Comparison of ENCODE assay signal across 14 cellular contexts in the genomic region with DNA sequence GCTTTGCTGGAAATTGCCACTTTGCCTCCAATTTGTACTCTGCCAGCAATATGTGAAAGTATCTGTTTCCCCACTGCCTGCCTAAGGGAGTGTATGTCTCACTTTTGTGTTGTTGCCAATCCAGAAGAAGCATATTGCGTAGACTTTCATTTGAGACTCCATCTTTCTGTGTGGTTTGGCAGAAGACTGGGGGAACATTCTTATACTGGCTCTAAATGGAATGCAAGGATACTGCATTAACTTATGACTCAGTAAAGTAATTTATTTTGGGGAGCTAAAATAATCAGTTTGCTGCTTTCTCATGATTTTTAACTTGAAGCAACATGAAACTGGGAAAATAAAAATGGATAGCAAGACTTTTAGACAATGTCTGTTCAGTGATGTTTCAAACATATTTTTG.
A peak's percentile ranks its signal among the peaks of the same experiment; 100 is the strongest.
DNase-seq lines count a peak whose midpoint lies in the region; ATAC-seq and TF ChIP-seq lines count a peak whose summit lies in the region.
"Had no signal": no experiment of that assay in that cellular context is flagged by ENCODE, and none has a peak within 500 bp of the region (broad histone marks: within the 10 kb centered on the region; RNA-seq: fewer than 3 reads in every experiment).

No MANE protein-coding gene starts in this region.

- H3K36me3 ChIP-seq in brain microvascular endothelial cell (replicated peaks) (no peaks in the 10 kb centered on the region), transverse colon (no peaks in the 10 kb centered on the region), body of pancreas (replicated peaks in 1 of 2; ENCODE audit: insufficient read depth in 1 of 2, low read depth in 2 of 2) (no peaks in the 10 kb centered on the region)
- H3K36me3 ChIP-seq in effector memory CD4-positive, alpha-beta T cell (ENCODE audit: control insufficient read depth, insufficient read depth, low read length): no peaks in the 10 kb centered on the region

- peak overlapping the region; percentile 75 for H3K4me3 Mint-ChIP-seq in HFFc6
- H3K4me3 Mint-ChIP-seq: activated naive CD4-positive, alpha-beta T cell treated with anti-CD3 and anti-CD28 coated beads for 36 hours had no signal

- in situ Hi-C loops in brain microvascular endothelial cell (cut with HindIII; ENCODE audit: low pct_ligation_motif_present, low sequenced_read_pairs) (loop anchor here (10.0 kb wide), 1 partner anchor 149 kb away; a partner anchor contains a TSS), transverse colon (cut with MboI; ENCODE audit: low pct_ligation_motif_present in 1 of 4, low pct_unique_long_range_greater_than_20kb in 1 of 4, low sequenced_read_pairs in 3 of 4) (loop anchor here in 1 of 4 donors (10.0 to 25.0 kb wide), 2 partner anchors 179 to 497 kb away; no protein-coding TSS in a partner anchor)

- H3K27ac Mint-ChIP-seq in HFFc6: peak overlapping the region; percentile 100
- H3K27ac Mint-ChIP-seq: activated naive CD4-positive, alpha-beta T cell treated with anti-CD3 and anti-CD28 coated beads for 36 hours had no signal

- intact Hi-C loops in transverse colon (cut with DNase I; ENCODE audit: low total_unique reads): no loop called here
- intact Hi-C loops in body of pancreas (cut with DNase I): no loop called here

- H3K27ac ChIP-seq in brain microvascular endothelial cell (peak overlapping the region; percentile 76), transverse colon (peak overlapping the region; percentile 53 to 69 (median 60)), body of pancreas (no peak overlapping the region)
- H3K27ac ChIP-seq in effector memory CD4-positive, alpha-beta T cell (ENCODE audit: insufficient read depth, low read length, poor library complexity, severe bottlenecking): no peak overlapping the region

- TF ChIP-seq CTCF in HFFc6 (IDR thresholded peaks at IDR 0.05): no peak
- TF ChIP-seq CTCF in brain microvascular endothelial cell (IDR thresholded peaks at IDR 0.05; ENCODE audit: low read depth, low read length, missing control alignments): no peak
- TF ChIP-seq CTCF in transverse colon (IDR thresholded peaks at IDR 0.05): no peak
- TF ChIP-seq CTCF in body of pancreas (IDR thresholded peaks at IDR 0.05): no peak

- H3K9me3 Mint-ChIP-seq in HFFc6: no peaks in the 10 kb centered on the region
- H3K9me3 Mint-ChIP-seq: activated naive CD4-positive, alpha-beta T cell treated with anti-CD3 and anti-CD28 coated beads for 36 hours had no signal

- peaks cover 53% of the 10 kb centered on the region for H3K4me1 Mint-ChIP-seq in HFFc6 (ENCODE audit: low read depth)

- H3K4me1 ChIP-seq in transverse colon: peaks cover 8 to 39% (median 12%) of the 10 kb centered on the region in 4 donors
- peaks cover 15% of the 10 kb centered on the region for H3K4me1 ChIP-seq in body of pancreas
- no peaks in the 10 kb centered on the region for H3K4me1 ChIP-seq in effector memory CD4-positive, alpha-beta T cell (ENCODE audit: control insufficient read depth, insufficient read depth, low read length, poor library complexity, severe bottlenecking)

- H3K27me3 Mint-ChIP-seq in HFFc6 (ENCODE audit: insufficient read depth): peaks cover 8% of the 10 kb centered on the region

- H3K4me3 ChIP-seq in brain microvascular endothelial cell (ENCODE audit: low read depth, low read length) (no peak overlapping the region), transverse colon (no peak overlapping the region), body of pancreas (no peak overlapping the region)
- no peak overlapping the region for H3K4me3 ChIP-seq in effector memory CD4-positive, alpha-beta T cell (ENCODE audit: insufficient read depth, low read depth, low read length, poor library complexity, severe bottlenecking)

- H3K27me3 ChIP-seq in brain microvascular endothelial cell (replicated peaks) (no peaks in the 10 kb centered on the region), transverse colon (peaks cover 24% of the 10 kb centered on the region), body of pancreas (no peaks in the 10 kb centered on the region)
- peaks cover 2% of the 10 kb centered on the region for H3K27me3 ChIP-seq in effector memory CD4-positive, alpha-beta T cell (replicated peaks; ENCODE audit: control insufficient read depth, insufficient read depth, low read length, poor library complexity, severe bottlenecking)

- no peak for TF ChIP-seq POLR2A in transverse colon (IDR thresholded peaks at IDR 0.05)
- TF ChIP-seq POLR2A in body of pancreas (IDR thresholded peaks at IDR 0.05): no peak

- 81 to 100% methylated on average over 1 of the region's 1 CpG for WGBS in transverse colon (ENCODE audit: low coverage in 1 of 2), 2 donors
- 92 to 100% methylated on average over 1 of the region's 1 CpG for WGBS in body of pancreas, 2 donors

- H3K9me3 ChIP-seq in transverse colon (no peaks in the 10 kb centered on the region), body of pancreas (no peaks in the 10 kb centered on the region)
- no peaks in the 10 kb centered on the region for H3K9me3 ChIP-seq in effector memory CD4-positive, alpha-beta T cell (ENCODE audit: control insufficient read depth, low read length)

- no peaks in the 10 kb centered on the region for H3K36me3 Mint-ChIP-seq in HFFc6 (ENCODE audit: low read depth)

- ATAC-seq in body of pancreas: no peak
- ATAC-seq: esophagus mucosa had no signal

- TF ChIP-seq EP300 in transverse colon (IDR thresholded peaks at IDR 0.05; ENCODE audit: low read depth): no peak

- DNase-seq in HFFc6 (peak; percentile 98), brain microvascular endothelial cell (peak; percentile 76), iris pigment epithelial cell (ENCODE audit: low read depth) (peak; percentile 98), transverse colon (no peak), RPMI8226 (no peak), body of pancreas (no peak), NCI-H1092 treated with DMSO at 0.1 percent for 48 hours (lab: John Stamatoyannopoulos, UW) (no peak)
- DNase-seq in effector memory CD4-positive, alpha-beta T cell: no peak
- DNase-seq: activated CD4-positive, alpha-beta T cell treated with anti-CD3 and anti-CD28 coated beads for 48 hours; activated naive CD4-positive, alpha-beta T cell treated with anti-CD3 and anti-CD28 coated beads for 36 hours; NCI-H2107; stimulated activated CD4-positive, alpha-beta T cell treated with anti-CD3 and anti-CD28 coated beads, Interleukin-12 subunit alpha, Interleukin-12 subunit beta, amount 100 ng/mL, for 4 hours; stimulated activated naive CD4-positive, alpha-beta T cell treated with Interleukin-2 at 50 U/mL for 16 hours had no signal

Comparison
In these comparisons a context has a peak if more than half of its experiments do, and no peak if none do; other contexts are left out.
1. DNase-seq: peak in HFFc6 (single experiment), brain microvascular endothelial cell (single experiment) and iris pigment epithelial cell (single experiment); none in transverse colon (single experiment), RPMI8226 (single experiment), body of pancreas (0 of 4), NCI-H1092 treated with DMSO at 0.1 percent for 48 hours (single experiment) and effector memory CD4-positive, alpha-beta T cell (0 of 3).
2. H3K27ac ChIP-seq: peak in brain microvascular endothelial cell (single experiment) and transverse colon (4 of 4); none in body of pancreas (0 of 4) and effector memory CD4-positive, alpha-beta T cell (single experiment).